Comparison of ENCODE assay signal across 8 cellular contexts in the genomic region with DNA sequence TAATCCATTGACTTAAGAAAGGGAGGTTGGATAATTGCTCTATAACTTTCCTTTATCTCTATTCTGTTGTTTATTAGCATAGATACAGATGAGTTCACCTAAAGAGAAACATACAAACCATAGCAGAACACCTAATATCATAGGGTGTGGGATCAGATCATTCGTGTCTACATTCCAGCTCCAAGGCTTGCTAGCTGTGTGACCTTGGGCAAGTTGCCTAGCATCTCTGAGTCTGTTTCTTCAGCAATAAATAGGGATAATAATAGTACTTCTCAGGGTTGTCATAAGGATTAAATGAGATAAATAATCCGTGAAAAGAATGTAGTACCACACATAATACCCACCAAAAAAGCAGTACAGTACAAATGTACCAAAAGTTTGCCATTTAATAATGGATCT.
DNase-seq lines count a peak whose midpoint lies in the region; ATAC-seq and TF ChIP-seq lines count a peak whose summit lies in the region.

No MANE protein-coding gene starts in this region.

- TF ChIP-seq CTCF in tibial artery (IDR thresholded peaks at IDR 0.05), result no peak

- H3K27me3 ChIP-seq in muscle layer of colon (ENCODE audit: control insufficient read depth in 1 of 2, insufficient read depth in 2 of 2, low read length in 2 of 2) (no peaks in the 10 kb centered on the region), tibial artery (no peaks in the 10 kb centered on the region)

- DNase-seq in activated T-cell treated with anti-CD3 and anti-CD28 coated beads, Interleukin-2, amount 50 U/mL, for 72 hours, result no peak
- DNase-seq in activated T-cell treated with anti-CD3 and anti-CD28 coated beads, Interleukin-2, amount 50 U/mL, for 1 hour, result no peak
- no peak for DNase-seq in central memory CD8-positive, alpha-beta T cell (ENCODE audit: low spot score in 2 of 2)
- DNase-seq in tibial artery, result no peak
- no peak for DNase-seq in NCI-H510A treated with DMSO at 0.1 percent for 48 hours (lab: John Stamatoyannopoulos, UW)
- DNase-seq in activated CD4-positive, alpha-beta T cell treated with anti-CD3 and anti-CD28 coated beads for 4 hours, result no peak

- H3K9me3 ChIP-seq in muscle layer of colon (ENCODE audit: low read length) (no peaks in the 10 kb centered on the region), tibial artery (no peaks in the 10 kb centered on the region)

- H3K27me3 Mint-ChIP-seq in activated T-cell treated with anti-CD3 and anti-CD28 coated beads, Interleukin-2, amount 50 U/mL, for 72 hours (ENCODE audit: low read depth), result no peaks in the 10 kb centered on the region
- H3K27me3 Mint-ChIP-seq in central memory CD8-positive, alpha-beta T cell, result no peaks in the 10 kb centered on the region

- no peaks in the 10 kb centered on the region for H3K36me3 Mint-ChIP-seq in activated T-cell treated with anti-CD3 and anti-CD28 coated beads, Interleukin-2, amount 50 U/mL, for 72 hours (ENCODE audit: insufficient read depth in 2 of 2)
- peaks cover 2% of the 10 kb centered on the region for H3K36me3 Mint-ChIP-seq in central memory CD8-positive, alpha-beta T cell (ENCODE audit: insufficient read depth)

- no peak overlapping the region for H3K9ac ChIP-seq in muscle layer of colon (ENCODE audit: low read length)

- H3K9me3 Mint-ChIP-seq in activated T-cell treated with anti-CD3 and anti-CD28 coated beads, Interleukin-2, amount 50 U/mL, for 72 hours, result no peaks in the 10 kb centered on the region
- no peaks in the 10 kb centered on the region for H3K9me3 Mint-ChIP-seq in central memory CD8-positive, alpha-beta T cell

- peaks cover 99% of the 10 kb centered on the region for H3K4me1 Mint-ChIP-seq in activated T-cell treated with anti-CD3 and anti-CD28 coated beads, Interleukin-2, amount 50 U/mL, for 72 hours (ENCODE audit: low read depth)
- H3K4me1 Mint-ChIP-seq in central memory CD8-positive, alpha-beta T cell, result peaks cover 50% of the 10 kb centered on the region

- H3K4me3 ChIP-seq in muscle layer of colon (ENCODE audit: low read depth in 1 of 2, low read length in 2 of 2), result no peak overlapping the region
- no peak overlapping the region for H3K4me3 ChIP-seq in tibial artery

- H3K27ac ChIP-seq in muscle layer of colon (ENCODE audit: low read depth, low read length) (peak overlapping the region; percentile 81), tibial artery (peak overlapping the region; percentile 98)

- peak overlapping the region; percentile 76 to 89 for H3K4me3 Mint-ChIP-seq in activated T-cell treated with anti-CD3 and anti-CD28 coated beads, Interleukin-2, amount 50 U/mL, for 72 hours
- H3K4me3 Mint-ChIP-seq in central memory CD8-positive, alpha-beta T cell, result peak overlapping the region; percentile 70

- peaks cover 46% of the 10 kb centered on the region for H3K4me1 ChIP-seq in muscle layer of colon (ENCODE audit: insufficient read depth, low read length)
- H3K4me1 ChIP-seq in tibial artery, result peaks cover 0 to 81% (median 63%) of the 10 kb centered on the region in 4 donors

- intact Hi-C loops in tibial artery (cut with DNase I; ENCODE audit: low total_unique reads), result no loop called here

- no peak for ATAC-seq in activated T-cell treated with anti-CD3 and anti-CD28 coated beads, Interleukin-2, amount 50 U/mL, for 72 hours (replicated peaks in 1 of 2)
- ATAC-seq in central memory CD8-positive, alpha-beta T cell (replicated peaks; ENCODE audit: extremely low read depth, poor library complexity, severe bottlenecking), result no peak
- no peak for ATAC-seq in GM18907 (IDR thresholded peaks at IDR 0.05; ENCODE audit: unreplicated experiment)

- peak overlapping the region; percentile 92 for H3K27ac Mint-ChIP-seq in activated T-cell treated with anti-CD3 and anti-CD28 coated beads, Interleukin-2, amount 50 U/mL, for 72 hours
- peak overlapping the region; percentile 98 for H3K27ac Mint-ChIP-seq in central memory CD8-positive, alpha-beta T cell (ENCODE audit: low read depth)

- H3K36me3 ChIP-seq in muscle layer of colon (ENCODE audit: insufficient read depth, low read length) (no peaks in the 10 kb centered on the region), tibial artery (no peaks in the 10 kb centered on the region)
